In the genomic region with DNA sequence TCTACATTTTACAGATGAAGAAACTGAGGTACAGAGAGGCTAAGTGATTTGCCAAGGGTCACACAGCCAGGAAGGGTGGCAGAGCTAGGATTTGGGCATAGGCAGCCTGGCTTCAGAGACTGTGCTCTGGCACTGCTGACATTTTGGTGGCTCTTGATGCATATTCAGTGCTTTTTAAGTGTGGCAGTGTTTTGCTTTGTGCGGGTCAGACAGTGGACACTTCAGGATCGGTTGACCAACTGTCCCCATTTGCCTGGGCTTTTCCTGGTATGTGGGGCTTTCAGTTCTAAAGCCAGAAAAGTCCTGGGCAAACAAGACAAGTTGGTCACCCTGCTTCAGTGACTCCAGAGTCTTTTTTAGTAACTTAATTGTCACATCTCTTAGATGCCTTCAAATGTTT, we compare ENCODE assay signal across 1 cellular context.
TF ChIP-seq lines count a peak whose summit lies in the region.

No MANE protein-coding gene starts in this region.

TF ChIP-seq in GM12878, 131 proteins besides CTCF, POLR2A, EP300 and RAD21 (continued from another document):
- TF ChIP-seq, protein P1, sequence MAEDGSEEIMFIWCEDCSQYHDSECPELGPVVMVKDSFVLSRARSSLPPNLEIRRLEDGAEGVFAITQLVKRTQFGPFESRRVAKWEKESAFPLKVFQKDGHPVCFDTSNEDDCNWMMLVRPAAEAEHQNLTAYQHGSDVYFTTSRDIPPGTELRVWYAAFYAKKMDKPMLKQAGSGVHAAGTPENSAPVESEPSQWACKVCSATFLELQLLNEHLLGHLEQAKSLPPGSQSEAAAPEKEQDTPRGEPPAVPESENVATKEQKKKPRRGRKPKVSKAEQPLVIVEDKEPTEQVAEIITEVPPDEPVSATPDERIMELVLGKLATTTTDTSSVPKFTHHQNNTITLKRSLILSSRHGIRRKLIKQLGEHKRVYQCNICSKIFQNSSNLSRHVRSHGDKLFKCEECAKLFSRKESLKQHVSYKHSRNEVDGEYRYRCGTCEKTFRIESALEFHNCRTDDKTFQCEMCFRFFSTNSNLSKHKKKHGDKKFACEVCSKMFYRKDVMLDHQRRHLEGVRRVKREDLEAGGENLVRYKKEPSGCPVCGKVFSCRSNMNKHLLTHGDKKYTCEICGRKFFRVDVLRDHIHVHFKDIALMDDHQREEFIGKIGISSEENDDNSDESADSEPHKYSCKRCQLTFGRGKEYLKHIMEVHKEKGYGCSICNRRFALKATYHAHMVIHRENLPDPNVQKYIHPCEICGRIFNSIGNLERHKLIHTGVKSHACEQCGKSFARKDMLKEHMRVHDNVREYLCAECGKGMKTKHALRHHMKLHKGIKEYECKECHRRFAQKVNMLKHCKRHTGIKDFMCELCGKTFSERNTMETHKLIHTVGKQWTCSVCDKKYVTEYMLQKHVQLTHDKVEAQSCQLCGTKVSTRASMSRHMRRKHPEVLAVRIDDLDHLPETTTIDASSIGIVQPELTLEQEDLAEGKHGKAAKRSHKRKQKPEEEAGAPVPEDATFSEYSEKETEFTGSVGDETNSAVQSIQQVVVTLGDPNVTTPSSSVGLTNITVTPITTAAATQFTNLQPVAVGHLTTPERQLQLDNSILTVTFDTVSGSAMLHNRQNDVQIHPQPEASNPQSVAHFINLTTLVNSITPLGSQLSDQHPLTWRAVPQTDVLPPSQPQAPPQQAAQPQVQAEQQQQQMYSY (CRISPR knock-in tag; IDR thresholded peaks at IDR 0.05), result no peak
- no peak for TF ChIP-seq YY1 (IDR thresholded peaks at IDR 0.05; ENCODE audit: low read depth, low read length)
- TF ChIP-seq, protein P2, sequence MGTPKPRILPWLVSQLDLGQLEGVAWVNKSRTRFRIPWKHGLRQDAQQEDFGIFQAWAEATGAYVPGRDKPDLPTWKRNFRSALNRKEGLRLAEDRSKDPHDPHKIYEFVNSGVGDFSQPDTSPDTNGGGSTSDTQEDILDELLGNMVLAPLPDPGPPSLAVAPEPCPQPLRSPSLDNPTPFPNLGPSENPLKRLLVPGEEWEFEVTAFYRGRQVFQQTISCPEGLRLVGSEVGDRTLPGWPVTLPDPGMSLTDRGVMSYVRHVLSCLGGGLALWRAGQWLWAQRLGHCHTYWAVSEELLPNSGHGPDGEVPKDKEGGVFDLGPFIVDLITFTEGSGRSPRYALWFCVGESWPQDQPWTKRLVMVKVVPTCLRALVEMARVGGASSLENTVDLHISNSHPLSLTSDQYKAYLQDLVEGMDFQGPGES (IDR thresholded peaks at IDR 0.05), result no peak
- no peak for TF ChIP-seq NBN (IDR thresholded peaks at IDR 0.05)
- TF ChIP-seq PML (IDR thresholded peaks at IDR 0.05; ENCODE audit: low read length), result no peak
- TF ChIP-seq CHD4 (IDR thresholded peaks at IDR 0.05), result no peak
- no peak for TF ChIP-seq BHLHE40 (IDR thresholded peaks at IDR 0.05; ENCODE audit: borderline replicate concordance in 1 of 2, low read depth in 2 of 2, low read length in 1 of 2)
- TF ChIP-seq, protein P3, sequence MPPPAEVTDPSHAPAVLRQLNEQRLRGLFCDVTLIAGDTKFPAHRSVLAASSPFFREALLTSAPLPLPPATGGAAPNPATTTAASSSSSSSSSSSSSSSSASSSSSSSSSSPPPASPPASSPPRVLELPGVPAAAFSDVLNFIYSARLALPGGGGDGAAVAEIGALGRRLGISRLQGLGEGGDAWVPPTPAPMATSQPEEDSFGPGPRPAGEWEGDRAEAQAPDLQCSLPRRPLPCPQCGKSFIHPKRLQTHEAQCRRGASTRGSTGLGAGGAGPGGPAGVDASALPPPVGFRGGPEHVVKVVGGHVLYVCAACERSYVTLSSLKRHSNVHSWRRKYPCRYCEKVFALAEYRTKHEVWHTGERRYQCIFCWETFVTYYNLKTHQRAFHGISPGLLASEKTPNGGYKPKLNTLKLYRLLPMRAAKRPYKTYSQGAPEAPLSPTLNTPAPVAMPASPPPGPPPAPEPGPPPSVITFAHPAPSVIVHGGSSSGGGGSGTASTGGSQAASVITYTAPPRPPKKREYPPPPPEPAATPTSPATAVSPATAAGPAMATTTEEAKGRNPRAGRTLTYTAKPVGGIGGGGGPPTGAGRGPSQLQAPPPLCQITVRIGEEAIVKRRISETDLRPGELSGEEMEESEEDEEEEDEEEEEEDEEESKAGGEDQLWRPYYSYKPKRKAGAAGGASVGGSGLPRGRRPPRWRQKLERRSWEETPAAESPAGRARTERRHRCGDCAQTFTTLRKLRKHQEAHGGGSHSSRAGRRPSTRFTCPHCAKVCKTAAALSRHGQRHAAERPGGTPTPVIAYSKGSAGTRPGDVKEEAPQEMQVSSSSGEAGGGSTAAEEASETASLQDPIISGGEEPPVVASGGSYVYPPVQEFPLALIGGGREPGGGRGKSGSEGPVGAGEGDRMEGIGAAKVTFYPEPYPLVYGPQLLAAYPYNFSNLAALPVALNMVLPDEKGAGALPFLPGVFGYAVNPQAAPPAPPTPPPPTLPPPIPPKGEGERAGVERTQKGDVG (CRISPR knock-in tag; IDR thresholded peaks at IDR 0.05), result no peak
- no peak for TF ChIP-seq IRF4 (IDR thresholded peaks at IDR 0.05; ENCODE audit: low read depth, low read length)
